11 cellular contexts compared by ENCODE assay signal in genomic region chr4:113639311-113639710, GRCh38.
DNase-seq lines count a peak whose midpoint lies in the region; ATAC-seq and TF ChIP-seq lines count a peak whose summit lies in the region.
"Had no signal": no experiment of that assay in that cellular context is flagged by ENCODE, and none has a peak within 500 bp of the region (broad histone marks: within the 10 kb centered on the region; RNA-seq: fewer than 3 reads in every experiment).

No MANE protein-coding gene starts in this region.

- peak; percentile 87 for DNase-seq in Karpas-422
- DNase-seq in midbrain (lab: John Stamatoyannopoulos, UW): peak; percentile 25
- DNase-seq in sciatic nerve (ENCODE audit: low spot score): no peak
- DNase-seq in GM10248 (ENCODE audit: extremely low spot score): no peak
- DNase-seq in NCI-H187 treated with DMSO at 0.1 percent for 48 hours (lab: John Stamatoyannopoulos, UW): no peak
- DNase-seq in amniotic stem cell (lab: John Stamatoyannopoulos, UW): no peak
- DNase-seq: left cardiac atrium, SHP77 had no signal

- H3K9me2 ChIP-seq in Karpas-422 (replicated peaks; ENCODE audit: insufficient read depth, low read length): no peaks in the 10 kb centered on the region

- H3K79me2 ChIP-seq in Karpas-422 (ENCODE audit: low read length): peaks cover 79% of the 10 kb centered on the region

- H3K4me3 ChIP-seq in Karpas-422 (ENCODE audit: low read length): peak overlapping the region; percentile 31

- CTCF ChIA-PET in GM10248 (lab: Yijun Ruan, JAX): no interaction called here

- H3K4me1 ChIP-seq in Karpas-422 (ENCODE audit: low read length): peaks cover 100% of the 10 kb centered on the region

- no peaks in the 10 kb centered on the region for H3K27me3 ChIP-seq in Karpas-422 (ENCODE audit: low read length)

- ATAC-seq in GM18502 (IDR thresholded peaks at IDR 0.05; ENCODE audit: poor library complexity, unreplicated experiment) (peak; percentile 48), GM19397 (IDR thresholded peaks at IDR 0.05; ENCODE audit: unreplicated experiment) (peak; percentile 38), sciatic nerve (no peak)

- H3K4me2 ChIP-seq in Karpas-422 (ENCODE audit: low read depth, low read length, poor library complexity, severe bottlenecking): peak overlapping the region; percentile 63

- TF ChIP-seq CTCF in GM10248 (IDR thresholded peaks at IDR 0.05; ENCODE audit: control extremely low read depth, extremely low read depth, low read depth, missing control alignments): no peak

- peak overlapping the region; percentile 60 for H3K9ac ChIP-seq in Karpas-422 (ENCODE audit: low read length)

- no peaks in the 10 kb centered on the region for H4K20me1 ChIP-seq in Karpas-422 (ENCODE audit: insufficient read depth, low read depth, low read length)

- peak overlapping the region; percentile 97 for H3K27ac ChIP-seq in Karpas-422 (ENCODE audit: low read length)
- H3K27ac ChIP-seq: HL-60 had no signal

- H2AFZ ChIP-seq in Karpas-422 (ENCODE audit: low read length): no peak overlapping the region

- no peaks in the 10 kb centered on the region for H3K9me3 ChIP-seq in Karpas-422 (ENCODE audit: low read length)

- H3K36me3 ChIP-seq in Karpas-422 (ENCODE audit: insufficient read depth, low read length): peaks cover 4% of the 10 kb centered on the region; the same call in 1 of the 2 replicates

- intact Hi-C loops in sciatic nerve (cut with DNase I): no loop called here

- POLR2A ChIA-PET in GM10248 (lab: Yijun Ruan, JAX): no interaction called here

Comparison
In these comparisons a context has a peak if more than half of its experiments do, and no peak if none do; other contexts are left out.
1. DNase-seq: peak in Karpas-422 (single experiment) and midbrain (single experiment); none in sciatic nerve (single experiment), GM10248 (single experiment), NCI-H187 treated with DMSO at 0.1 percent for 48 hours (single experiment) and amniotic stem cell (single experiment).